Comparison of ENCODE assay signal across 8 cellular contexts in the genomic region with DNA sequence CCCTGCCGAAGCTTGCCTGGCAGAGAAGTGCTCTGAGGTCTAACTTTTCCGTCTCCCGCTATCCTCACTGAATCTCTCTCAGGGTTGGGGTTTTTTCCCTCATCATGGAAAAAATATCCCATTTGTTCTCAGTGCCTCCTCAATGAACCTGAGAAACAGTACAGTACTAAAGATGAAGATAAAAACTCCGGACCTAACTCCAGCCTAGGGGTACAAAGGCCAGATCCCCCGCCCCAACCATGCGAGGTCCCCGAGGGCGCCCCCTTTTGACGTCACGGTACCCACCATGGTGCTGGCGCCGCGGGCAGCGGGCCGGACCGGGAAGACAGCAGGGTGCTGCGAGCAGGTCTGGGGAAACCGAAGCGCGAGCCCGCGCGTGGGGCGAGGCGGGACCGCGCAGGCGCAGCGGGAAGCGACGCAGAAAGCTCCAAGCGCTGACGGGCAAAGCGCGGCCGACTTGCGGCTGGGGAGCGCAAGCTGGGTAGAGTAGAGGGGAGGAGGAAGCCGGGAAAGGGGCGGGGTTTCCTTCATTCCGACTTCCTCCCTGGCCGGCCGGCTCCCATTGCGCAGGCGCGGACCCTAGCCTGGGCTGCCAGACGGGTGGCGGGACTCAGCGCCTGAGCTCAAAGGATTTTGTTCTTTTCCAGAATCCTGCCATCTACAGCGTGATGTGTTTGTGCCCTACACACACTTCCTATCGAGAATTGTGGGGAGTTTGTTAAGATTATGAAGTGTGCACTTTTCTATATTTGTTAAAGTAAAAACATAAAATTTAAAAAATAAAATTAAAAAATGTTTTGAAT. TPM values are rescaled to one million over a fixed set of nuclear protein-coding genes. Genes with fewer than 3 reads are reported as not detected.
DNase-seq lines count a peak whose midpoint lies in the region; ATAC-seq and TF ChIP-seq lines count a peak whose summit lies in the region.

A gene (minus strand): TSS at position 497 of the 803 bp plus-strand sequence. CDS start 209 bp downstream, at position 288.

- DNase-seq in NCI-H1417 (lab: John Stamatoyannopoulos, UW) (peak; percentile 94 to 98 (median 95)), T follicular helper cell (ENCODE audit: low read depth) (peak; percentile 96), adipocyte (ENCODE audit: low read depth) (peak; percentile 99), cardiac muscle cell (ENCODE audit: low read depth in 1 of 2, low spot score in 1 of 2) (peak; percentile 98 to 99), pons (ENCODE audit: low spot score) (peak; percentile 97), type B pancreatic cell (ENCODE audit: extremely low spot score, unreplicated experiment) (peak; percentile 99)

- H3K36me3 Mint-ChIP-seq in type B pancreatic cell: no peaks in the 10 kb centered on the region

- peaks cover 10% of the 10 kb centered on the region for H3K4me1 Mint-ChIP-seq in type B pancreatic cell (ENCODE audit: unreplicated experiment)

- H3K4me3 ChIP-seq in adipocyte (ENCODE audit: low read length) (peak within 1 kb of the TSS; percentile 87), cardiac muscle cell (peak within 1 kb of the TSS; percentile 92)

- H3K27me3 ChIP-seq in adipocyte (replicated peaks; ENCODE audit: control insufficient read depth, insufficient read depth, low read length) (no peaks in the 10 kb centered on the region), cardiac muscle cell (no peaks in the 10 kb centered on the region)

- H3K4me1 ChIP-seq in adipocyte (ENCODE audit: control insufficient read depth, insufficient read depth, low read length) (peaks cover 9% of the 10 kb centered on the region), cardiac muscle cell (ENCODE audit: low read depth) (peaks cover 9% of the 10 kb centered on the region)

- H3K36me3 ChIP-seq in adipocyte (ENCODE audit: control insufficient read depth, insufficient read depth, low read length, severe bottlenecking) (peaks cover 3% of the 10 kb centered on the region), cardiac muscle cell (no peaks in the 10 kb centered on the region)

- H3K9me3 ChIP-seq in adipocyte (ENCODE audit: control insufficient read depth, low read length): no peaks in the 10 kb centered on the region
- no peaks in the 10 kb centered on the region for H3K9me3 ChIP-seq in cardiac muscle cell (ENCODE audit: low read depth)

- H3K27ac Mint-ChIP-seq in type B pancreatic cell: peak within 1 kb of the TSS; percentile 85

- H3K27ac ChIP-seq in cardiac muscle cell: peak within 1 kb of the TSS; percentile 92

- H3K9ac ChIP-seq in adipocyte (ENCODE audit: low read length): peak within 1 kb of the TSS; percentile 93

- peak; percentile 37 for TF ChIP-seq CTCF in GM12873 (IDR thresholded peaks at IDR 0.05; ENCODE audit: insufficient read depth, low read depth, low read length, missing control alignments)
- TF ChIP-seq CTCF in cardiac muscle cell (IDR thresholded peaks at IDR 0.05; ENCODE audit: low read depth, low read length): peak; percentile 10
- TF ChIP-seq CTCF in type B pancreatic cell (conservative IDR thresholded peaks at IDR 0.05): no peak

- no peaks in the 10 kb centered on the region for H3K27me3 Mint-ChIP-seq in type B pancreatic cell

- H3K4me3 Mint-ChIP-seq in type B pancreatic cell: peak within 1 kb of the TSS; percentile 92

- H3K9me3 Mint-ChIP-seq in type B pancreatic cell: no peaks in the 10 kb centered on the region

- peak; percentile 94 for ATAC-seq in HG02759 (IDR thresholded peaks at IDR 0.05; ENCODE audit: unreplicated experiment)

RNA-seq across cellular contexts. Expression of the gene that starts here (rescaled TPM):
- total RNA-seq in cardiac muscle cell (58.9 and 64.2 TPM in 2 replicates), type B pancreatic cell (ENCODE audit: low replicate concordance) (57.9 and 74.5 TPM in 2 replicates)
- 76.8 and 88.6 TPM in 2 replicates for polyA plus RNA-seq in cardiac muscle cell

Comparison
In these comparisons a context has a peak if more than half of its experiments do, and no peak if none do; other contexts are left out.
1. Peak in every context shown above with its lines: DNase-seq, ATAC-seq, H3K4me3 ChIP-seq and H3K27ac ChIP-seq.